In the genomic region with DNA sequence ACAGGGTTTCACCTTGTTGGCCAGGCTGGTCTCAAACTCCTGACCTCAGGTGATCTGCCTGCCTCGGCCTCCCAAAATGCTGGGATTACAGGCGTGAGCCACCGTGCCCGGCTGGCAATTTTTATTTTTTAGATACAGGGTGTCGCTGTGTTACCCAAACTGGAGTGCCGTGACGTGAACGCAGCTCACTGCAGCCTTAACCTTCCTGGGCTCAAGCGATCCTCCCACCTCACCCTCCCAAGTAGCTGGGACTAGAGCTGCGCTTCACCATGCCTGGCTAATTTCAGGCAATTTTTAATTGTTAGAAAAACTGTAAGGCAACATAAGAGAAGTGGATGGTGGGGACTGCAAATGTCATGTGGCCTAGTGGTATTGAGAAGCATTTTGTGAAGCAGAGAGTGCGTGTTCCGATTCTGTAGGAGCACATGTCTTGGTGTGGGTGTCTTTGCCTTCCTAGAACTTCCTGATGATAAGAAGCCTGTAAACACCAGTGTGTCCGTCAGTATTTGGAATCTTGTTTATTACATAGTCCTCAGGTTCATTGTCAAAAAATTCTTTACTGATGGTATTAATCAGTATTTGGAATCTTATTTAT, we compare ENCODE assay signal across 14 cellular contexts. TPM values are rescaled to one million over a fixed set of nuclear protein-coding genes. Genes with fewer than 3 reads are reported as not detected.
DNase-seq lines count a peak whose midpoint lies in the region; ATAC-seq, FAIRE-seq and TF ChIP-seq lines count a peak whose summit lies in the region.
"Had no signal": no experiment of that assay in that cellular context is flagged by ENCODE, and none has a peak within 500 bp of the region (broad histone marks: within the 10 kb centered on the region; RNA-seq: fewer than 3 reads in every experiment).

No MANE protein-coding gene starts in this region.

- 68% methylated on average over 12 of the region's 13 CpGs for WGBS in HUES64
- WGBS in GM12878 (ENCODE audit: insufficient coverage, insufficient replicate concordance, low lambda C conversion rate, missing lambda C conversion rate), result 97% methylated on average over 13 of the region's 13 CpGs

- DNase-seq in CD4-positive, alpha-beta T cell, result no peak
- DNase-seq in GM12878 (ENCODE audit: low read depth, low spot score), result no peak
- DNase-seq in natural killer cell treated with Interleukin-12 subunit alpha and Interleukin-12 subunit beta and Interleukin-15 and Interleukin-18, amount 100 ng/mL, for 72 hours (ENCODE audit: low spot score), result no peak
- no peak for DNase-seq in NCI-H1092 treated with DMSO at 0.1 percent for 48 hours (lab: John Stamatoyannopoulos, UW)
- DNase-seq in left ventricle myocardium superior, result no peak
- DNase-seq: activated CD4-positive, alpha-beta memory T cell treated with anti-CD3 and anti-CD28 coated beads, Interleukin-2, amount 10 ng/mL, durations not matched to agents 7 days and 5 days; heart left ventricle; NCI-H1436; stimulated activated naive B cell treated with anti-CD40 and anti-IgM and Interleukin-4, amounts not matched to agents 10 μg/mL and 1 μg/mL and 100 μg/mL, for 72 hours had no signal

- H3K9me3 Mint-ChIP-seq in CD4-positive, alpha-beta T cell, result no peaks in the 10 kb centered on the region
- no peaks in the 10 kb centered on the region for H3K9me3 Mint-ChIP-seq in natural killer cell treated with Interleukin-12 subunit alpha and Interleukin-12 subunit beta and Interleukin-15 and Interleukin-18, amount 100 ng/mL, for 72 hours
- H3K9me3 Mint-ChIP-seq: activated CD4-positive, alpha-beta memory T cell treated with anti-CD3 and anti-CD28 coated beads, Interleukin-2, amount 10 ng/mL, durations not matched to agents 7 days and 5 days; stimulated activated naive B cell treated with anti-CD40 and anti-IgM and Interleukin-4, amounts not matched to agents 10 μg/mL and 1 μg/mL and 100 μg/mL, for 72 hours had no signal

- no peaks in the 10 kb centered on the region for H3K36me3 Mint-ChIP-seq in CD4-positive, alpha-beta T cell (ENCODE audit: low read depth)
- H3K36me3 Mint-ChIP-seq in natural killer cell treated with Interleukin-12 subunit alpha and Interleukin-12 subunit beta and Interleukin-15 and Interleukin-18, amount 100 ng/mL, for 72 hours, result peaks cover 5% of the 10 kb centered on the region

- H3K4me3 ChIP-seq in HUES64 (ENCODE audit: low read length), result peak overlapping the region; percentile 25
- H3K4me3 ChIP-seq in GM12878, result peak overlapping the region; percentile 6; the same call in 1 of the 2 replicates
- H3K4me3 ChIP-seq: heart left ventricle had no signal

- H3K9me3 ChIP-seq in CD4-positive, alpha-beta T cell (ENCODE audit: control insufficient read depth, low read length), result no peaks in the 10 kb centered on the region
- H3K9me3 ChIP-seq in HUES64 (ENCODE audit: insufficient read depth, low read depth, low read length), result no peaks in the 10 kb centered on the region
- H3K9me3 ChIP-seq in GM12878 (replicated peaks; ENCODE audit: control insufficient read depth, insufficient read depth, low read length), result no peaks in the 10 kb centered on the region
- H3K9me3 ChIP-seq: heart left ventricle had no signal

- peak overlapping the region; percentile 23 for H3K27ac Mint-ChIP-seq in CD4-positive, alpha-beta T cell
- H3K27ac Mint-ChIP-seq in natural killer cell treated with Interleukin-12 subunit alpha and Interleukin-12 subunit beta and Interleukin-15 and Interleukin-18, amount 100 ng/mL, for 72 hours, result peak overlapping the region in 1 of 2 donors; percentile 24
- H3K27ac Mint-ChIP-seq: activated CD4-positive, alpha-beta memory T cell treated with anti-CD3 and anti-CD28 coated beads, Interleukin-2, amount 10 ng/mL, durations not matched to agents 7 days and 5 days; stimulated activated naive B cell treated with anti-CD40 and anti-IgM and Interleukin-4, amounts not matched to agents 10 μg/mL and 1 μg/mL and 100 μg/mL, for 72 hours had no signal

- SMC1A ChIA-PET in GM12878 (lab: Charles Lee; ENCODE audit: uncharacterized antibody, unreplicated experiment), result interaction anchor here (0.7 to 9.3 kb wide), 9 partner anchors 10 to 137 kb away, joined by 3 to 89 read pairs (median 14); no protein-coding TSS in a partner anchor

- no peak for TF ChIP-seq CTCF in CD4-positive, alpha-beta T cell (IDR thresholded peaks at IDR 0.05)
- no peak for TF ChIP-seq CTCF in GM12878 (IDR thresholded peaks at IDR 0.05 in 2 of 3, conservative IDR thresholded peaks at IDR 0.05 in 1 of 3; ENCODE audit: control insufficient read depth in 2 of 3, extremely low read depth in 1 of 3, insufficient read depth in 1 of 3, low read depth in 3 of 3, low read length in 3 of 3)

- POLR2A ChIA-PET in CD4-positive, alpha-beta T cell (lab: Charles Lee), result interaction anchor here (0.9 to 3.5 kb wide), 3 partner anchors 12 to 157 kb away, joined by 3 to 18 read pairs (median 11); no protein-coding TSS in a partner anchor
- POLR2A ChIA-PET in GM12878 (lab: Charles Lee), result interaction anchor here (0.6 to 1.9 kb wide), 4 partner anchors 14 to 346 kb away, joined by 3 to 6 read pairs (median 4); no protein-coding TSS in a partner anchor

- peak overlapping the region; percentile 26; the same call in 1 of the 2 replicates for H3K4me2 ChIP-seq in GM12878 (ENCODE audit: control insufficient read depth, insufficient read depth)

- peaks cover 96% of the 10 kb centered on the region for H3K4me1 Mint-ChIP-seq in CD4-positive, alpha-beta T cell (ENCODE audit: low read depth)
- peaks cover 87 to 94% of the 10 kb centered on the region in 2 donors for H3K4me1 Mint-ChIP-seq in natural killer cell treated with Interleukin-12 subunit alpha and Interleukin-12 subunit beta and Interleukin-15 and Interleukin-18, amount 100 ng/mL, for 72 hours (ENCODE audit: low read depth in 2 of 2)

- H2AFZ ChIP-seq in GM12878 (ENCODE audit: control insufficient read depth, low read depth, low read length), result no peak overlapping the region

- intact Hi-C loops in CD4-positive, alpha-beta T cell (cut with DNase I, micrococcal nuclease), result loop anchor here in 1 of 2 experiments (5.0 kb wide), 1 partner anchor 33 kb away; no protein-coding TSS in a partner anchor
- intact Hi-C loops in GM12878 (cut with micrococcal nuclease; ENCODE audit: unreplicated experiment) (no loop called here), left ventricle myocardium superior (cut with micrococcal nuclease) (loop anchor here (10.0 kb wide), 1 partner anchor 181 kb away; no protein-coding TSS in a partner anchor)

- no peaks in the 10 kb centered on the region for H3K27me3 Mint-ChIP-seq in CD4-positive, alpha-beta T cell
- no peaks in the 10 kb centered on the region for H3K27me3 Mint-ChIP-seq in natural killer cell treated with Interleukin-12 subunit alpha and Interleukin-12 subunit beta and Interleukin-15 and Interleukin-18, amount 100 ng/mL, for 72 hours
- H3K27me3 Mint-ChIP-seq: activated CD4-positive, alpha-beta memory T cell treated with anti-CD3 and anti-CD28 coated beads, Interleukin-2, amount 10 ng/mL, durations not matched to agents 7 days and 5 days; stimulated activated naive B cell treated with anti-CD40 and anti-IgM and Interleukin-4, amounts not matched to agents 10 μg/mL and 1 μg/mL and 100 μg/mL, for 72 hours had no signal

- H3K9ac ChIP-seq in HUES64 (ENCODE audit: low read depth, low read length) (no peak overlapping the region), GM12878 (ENCODE audit: control insufficient read depth, insufficient read depth, low read length) (no peak overlapping the region)

- no peak for ATAC-seq in CD4-positive, alpha-beta T cell (ENCODE audit: poor library complexity)
- ATAC-seq in GM12878 (no peak), GM18511 (IDR thresholded peaks at IDR 0.05; ENCODE audit: unreplicated experiment) (no peak), GM21576 (IDR thresholded peaks at IDR 0.05; ENCODE audit: unreplicated experiment) (no peak), left ventricle myocardium superior (no peak)
- ATAC-seq in natural killer cell treated with Interleukin-12 subunit alpha and Interleukin-12 subunit beta and Interleukin-15 and Interleukin-18, amount 100 ng/mL, for 72 hours, result no peak
- ATAC-seq: stimulated activated naive B cell treated with anti-CD40 and anti-IgM and Interleukin-4, amounts not matched to agents 10 μg/mL and 1 μg/mL and 100 μg/mL, for 72 hours had no signal

- H3K4me1 ChIP-seq in HUES64 (ENCODE audit: insufficient read depth, low read length) (peaks cover 84% of the 10 kb centered on the region), GM12878 (ENCODE audit: control insufficient read depth, insufficient read depth, low read length) (peaks cover 66% of the 10 kb centered on the region)

- H3K36me3 ChIP-seq in HUES64 (ENCODE audit: insufficient read depth, low read length), result peaks cover 5% of the 10 kb centered on the region; the same call in 1 of the 2 replicates
- peaks cover 0 to 2% of the 10 kb centered on the region in 2 experiments; a peak in 2 of 4 replicates for H3K36me3 ChIP-seq in GM12878 (ENCODE audit: control insufficient read depth in 2 of 2, insufficient read depth in 2 of 2, low read length in 1 of 2)
- H3K36me3 ChIP-seq: heart left ventricle had no signal

- H4K20me1 ChIP-seq in GM12878 (ENCODE audit: control insufficient read depth, insufficient read depth), result peaks cover 3% of the 10 kb centered on the region; the same call in 1 of the 2 replicates

- H3K27ac ChIP-seq in CD4-positive, alpha-beta T cell (ENCODE audit: low read depth, low read length), result no peak overlapping the region
- peak overlapping the region; percentile 96; the same call in 1 of the 2 replicates for H3K27ac ChIP-seq in HUES64 (ENCODE audit: low read depth, low read length)
- no peak overlapping the region for H3K27ac ChIP-seq in GM12878 (ENCODE audit: control insufficient read depth, insufficient read depth)

- in situ Hi-C loops in GM12878 (cut with MboI), result no loop called here

- TF ChIP-seq RAD21 in GM12878 (IDR thresholded peaks at IDR 0.05; ENCODE audit: insufficient read depth, low read depth, low read length), result no peak

- TF ChIP-seq POLR2A in GM12878 (IDR thresholded peaks at IDR 0.05; ENCODE audit: low read depth, low read length), result no peak

- TF ChIP-seq EP300 in GM12878 (IDR thresholded peaks at IDR 0.05; ENCODE audit: borderline replicate concordance in 1 of 2, control insufficient read depth in 1 of 2, low read depth in 2 of 2, low read length in 2 of 2), result no peak

- no peak for FAIRE-seq in GM12878 (lab: Jason Lieb, UNC)
- FAIRE-seq: GM19239, RCC 7860 had no signal

- peaks cover 96% of the 10 kb centered on the region for H3K79me2 ChIP-seq in GM12878 (ENCODE audit: control insufficient read depth, insufficient read depth, low read length)

- CTCF ChIA-PET in CD4-positive, alpha-beta T cell (lab: Charles Lee), result no interaction called here
- CTCF ChIA-PET in GM12878 (lab: Yijun Ruan, JAX), result interaction anchor here (1.0 to 2.2 kb wide), 3 partner anchors 14 to 1355 kb away, joined by 4 to 10 read pairs (median 4); no protein-coding TSS in a partner anchor

- RAD21 ChIA-PET in GM12878 (lab: Charles Lee; ENCODE audit: unreplicated experiment), result interaction anchor here (1.0 to 6.1 kb wide), 7 partner anchors 10 to 272 kb away, joined by 3 to 64 read pairs (median 17); no protein-coding TSS in a partner anchor

- H3K4me3 Mint-ChIP-seq in CD4-positive, alpha-beta T cell, result peak overlapping the region; percentile 68
- H3K4me3 Mint-ChIP-seq in natural killer cell treated with Interleukin-12 subunit alpha and Interleukin-12 subunit beta and Interleukin-15 and Interleukin-18, amount 100 ng/mL, for 72 hours, result peak overlapping the region; percentile 8
- H3K4me3 Mint-ChIP-seq: activated CD4-positive, alpha-beta memory T cell treated with anti-CD3 and anti-CD28 coated beads, Interleukin-2, amount 10 ng/mL, durations not matched to agents 7 days and 5 days had no signal

- BruUV-seq in GM12878 (replicated peaks; lab: Mats Ljungman, UMichigan), result no TSS peak

- H3K27me3 ChIP-seq in CD4-positive, alpha-beta T cell (ENCODE audit: control insufficient read depth, insufficient read depth, low read length), result no peaks in the 10 kb centered on the region
- H3K27me3 ChIP-seq in HUES64 (ENCODE audit: insufficient read depth, low read length), result no peaks in the 10 kb centered on the region
- no peaks in the 10 kb centered on the region for H3K27me3 ChIP-seq in GM12878 (replicated peaks in 1 of 2; ENCODE audit: control insufficient read depth in 2 of 2, insufficient read depth in 2 of 2, low read length in 1 of 2)
- H3K27me3 ChIP-seq: heart left ventricle had no signal

RNA-seq across cellular contexts. Expression of gene JARID2, which starts 18.0 kb away (rescaled TPM):
- 10 to 100 TPM; 32.0 to 33.0 TPM for total RNA-seq in CD4-positive, alpha-beta T cell
- polyA plus RNA-seq in HUES64 (2013, experiment 1 of 2), result 88.4 TPM
- 87.6 TPM for polyA plus RNA-seq in HUES64 (2013, experiment 2 of 2)
- total RNA-seq in GM12878 (2013; cell fraction: nucleolus; rRNA removed), result 86.6 and 96.7 TPM in 2 replicates
- total RNA-seq in GM12878 (2014; rRNA removed), result 11.2 and 11.8 TPM in 2 replicates
- 12.4 and 13.4 TPM in 2 replicates for total RNA-seq in GM12878 (2014; rRNA removed; fragmentation: Illumina TruSeq; extraction: Trizol)
- total RNA-seq in GM12878 (2021), result 19.7 and 21.1 TPM in 2 replicates
- 5.4 TPM for polyA plus RNA-seq in GM12878 (2011; ENCODE audit: low read depth)
- 17.9 and 21.6 TPM in 2 replicates for polyA plus RNA-seq in GM12878 (2011; rRNA removed)
- polyA plus RNA-seq in GM12878 (2011; cell fraction: cytosol; rRNA removed), result 20.8 and 21.1 TPM in 2 replicates
- 42.4 and 49.0 TPM in 2 replicates for polyA plus RNA-seq in GM12878 (2011; cell fraction: nucleus; rRNA removed)
- 11.3 and 12.0 TPM in 2 replicates for polyA plus RNA-seq in GM12878 (2012)
- 13.7 and 14.6 TPM in 2 replicates for polyA plus RNA-seq in GM12878 (2014; fragmentation: Illumina TruSeq; extraction: Trizol)
- polyA plus RNA-seq in GM12878 (2014; fragmentation: Nextera tagmentation; extraction: Ambion mirVana), result 1 to 10 TPM; 4.2 to 5.2 TPM
- polyA plus RNA-seq in GM12878 (2014; rRNA removed), result 12.2 and 12.7 TPM in 2 replicates
- 1 to 10 TPM; 5.9 to 7.4 TPM for polyA plus RNA-seq in GM12878 (2016; fragmentation: Nextera tagmentation; extraction: Ambion mirVana)
- 33.6 and 37.9 TPM in 2 replicates for polyA minus RNA-seq in GM12878 (2011; rRNA and poly(A)+ RNA removed)
- 12.0 and 16.0 TPM in 2 replicates for polyA minus RNA-seq in GM12878 (2011; cell fraction: cytosol; rRNA and poly(A)+ RNA removed)
- polyA minus RNA-seq in GM12878 (2011; cell fraction: nucleus; rRNA and poly(A)+ RNA removed), result 29.5 and 42.3 TPM in 2 replicates
- 10 to 100 TPM; 28.6 to 34.9 TPM for total RNA-seq in natural killer cell treated with Interleukin-12 subunit alpha and Interleukin-12 subunit beta and Interleukin-15 and Interleukin-18, amount 100 ng/mL, for 72 hours
- 10.2 TPM for total RNA-seq in left ventricle myocardium superior
